1 cellular context compared by ENCODE assay signal in genomic region chr6:32954983-32955802, GRCh38.
A peak's percentile ranks its signal among the peaks of the same experiment; 100 is the strongest.
TF ChIP-seq lines count a peak whose summit lies in the region.

No MANE protein-coding gene starts in this region.

TF ChIP-seq in GM12878, 131 proteins besides CTCF, POLR2A, EP300 and RAD21:
- TF ChIP-seq ZNF592 (IDR thresholded peaks at IDR 0.05): no peak
- no peak for TF ChIP-seq KAT2A (conservative IDR thresholded peaks at IDR 0.05; ENCODE audit: control insufficient read depth, low read depth, low read length)
- peak; percentile 11; the same call in 1 of the 2 replicates for TF ChIP-seq ATF7 (IDR thresholded peaks at IDR 0.05; ENCODE audit: low read depth)
- no peak for TF ChIP-seq SMAD1 (IDR thresholded peaks at IDR 0.05; ENCODE audit: low read depth, partially characterized antibody)
- peak; percentile 68 for TF ChIP-seq IKZF1 (conservative IDR thresholded peaks at IDR 0.05)
- TF ChIP-seq, protein P1, sequence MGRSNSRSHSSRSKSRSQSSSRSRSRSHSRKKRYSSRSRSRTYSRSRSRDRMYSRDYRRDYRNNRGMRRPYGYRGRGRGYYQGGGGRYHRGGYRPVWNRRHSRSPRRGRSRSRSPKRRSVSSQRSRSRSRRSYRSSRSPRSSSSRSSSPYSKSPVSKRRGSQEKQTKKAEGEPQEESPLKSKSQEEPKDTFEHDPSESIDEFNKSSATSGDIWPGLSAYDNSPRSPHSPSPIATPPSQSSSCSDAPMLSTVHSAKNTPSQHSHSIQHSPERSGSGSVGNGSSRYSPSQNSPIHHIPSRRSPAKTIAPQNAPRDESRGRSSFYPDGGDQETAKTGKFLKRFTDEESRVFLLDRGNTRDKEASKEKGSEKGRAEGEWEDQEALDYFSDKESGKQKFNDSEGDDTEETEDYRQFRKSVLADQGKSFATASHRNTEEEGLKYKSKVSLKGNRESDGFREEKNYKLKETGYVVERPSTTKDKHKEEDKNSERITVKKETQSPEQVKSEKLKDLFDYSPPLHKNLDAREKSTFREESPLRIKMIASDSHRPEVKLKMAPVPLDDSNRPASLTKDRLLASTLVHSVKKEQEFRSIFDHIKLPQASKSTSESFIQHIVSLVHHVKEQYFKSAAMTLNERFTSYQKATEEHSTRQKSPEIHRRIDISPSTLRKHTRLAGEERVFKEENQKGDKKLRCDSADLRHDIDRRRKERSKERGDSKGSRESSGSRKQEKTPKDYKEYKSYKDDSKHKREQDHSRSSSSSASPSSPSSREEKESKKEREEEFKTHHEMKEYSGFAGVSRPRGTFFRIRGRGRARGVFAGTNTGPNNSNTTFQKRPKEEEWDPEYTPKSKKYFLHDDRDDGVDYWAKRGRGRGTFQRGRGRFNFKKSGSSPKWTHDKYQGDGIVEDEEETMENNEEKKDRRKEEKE (IDR thresholded peaks at IDR 0.05): no peak
- TF ChIP-seq PKNOX1 (IDR thresholded peaks at IDR 0.05): peak; percentile 56; the same call in 1 of the 2 replicates
- TF ChIP-seq CBX5 (IDR thresholded peaks at IDR 0.05; ENCODE audit: low read depth): 0 out of 2 replicates have a peak, but pooled peaks have one; percentile 32
- no peak for TF ChIP-seq CBFB (IDR thresholded peaks at IDR 0.05; ENCODE audit: low read depth)
- TF ChIP-seq RAD51 (IDR thresholded peaks at IDR 0.05): no peak
- no peak for TF ChIP-seq BCL11A (IDR thresholded peaks at IDR 0.05; ENCODE audit: low read depth, low read length)
- no peak for TF ChIP-seq NR2F1 (conservative IDR thresholded peaks at IDR 0.05)
- 0 out of 2 replicates have a peak, but pooled peaks have one; percentile 46 for TF ChIP-seq RCOR1 (conservative IDR thresholded peaks at IDR 0.05; ENCODE audit: low read depth, low read length)
- no peak for TF ChIP-seq REST (IDR thresholded peaks at IDR 0.05; ENCODE audit: low read depth, low read length)
- TF ChIP-seq CHD4 (IDR thresholded peaks at IDR 0.05): no peak
- peak; percentile 60; the same call in 1 of the 2 replicates for TF ChIP-seq EED (IDR thresholded peaks at IDR 0.05; ENCODE audit: low read depth)
- peak; percentile 37; the same call in 1 of the 2 replicates for TF ChIP-seq SMC3 (IDR thresholded peaks at IDR 0.05; ENCODE audit: borderline replicate concordance, low read length)
- no peak for TF ChIP-seq CHD2 (IDR thresholded peaks at IDR 0.05; ENCODE audit: borderline replicate concordance, low read depth, low read length)
- peak; percentile 42 to 43; a peak in 2 of 4 replicates for TF ChIP-seq IKZF2 (IDR thresholded peaks at IDR 0.05)
- TF ChIP-seq MTA3 (IDR thresholded peaks at IDR 0.05; ENCODE audit: borderline replicate concordance, low read length): no peak
- TF ChIP-seq, protein P2, sequence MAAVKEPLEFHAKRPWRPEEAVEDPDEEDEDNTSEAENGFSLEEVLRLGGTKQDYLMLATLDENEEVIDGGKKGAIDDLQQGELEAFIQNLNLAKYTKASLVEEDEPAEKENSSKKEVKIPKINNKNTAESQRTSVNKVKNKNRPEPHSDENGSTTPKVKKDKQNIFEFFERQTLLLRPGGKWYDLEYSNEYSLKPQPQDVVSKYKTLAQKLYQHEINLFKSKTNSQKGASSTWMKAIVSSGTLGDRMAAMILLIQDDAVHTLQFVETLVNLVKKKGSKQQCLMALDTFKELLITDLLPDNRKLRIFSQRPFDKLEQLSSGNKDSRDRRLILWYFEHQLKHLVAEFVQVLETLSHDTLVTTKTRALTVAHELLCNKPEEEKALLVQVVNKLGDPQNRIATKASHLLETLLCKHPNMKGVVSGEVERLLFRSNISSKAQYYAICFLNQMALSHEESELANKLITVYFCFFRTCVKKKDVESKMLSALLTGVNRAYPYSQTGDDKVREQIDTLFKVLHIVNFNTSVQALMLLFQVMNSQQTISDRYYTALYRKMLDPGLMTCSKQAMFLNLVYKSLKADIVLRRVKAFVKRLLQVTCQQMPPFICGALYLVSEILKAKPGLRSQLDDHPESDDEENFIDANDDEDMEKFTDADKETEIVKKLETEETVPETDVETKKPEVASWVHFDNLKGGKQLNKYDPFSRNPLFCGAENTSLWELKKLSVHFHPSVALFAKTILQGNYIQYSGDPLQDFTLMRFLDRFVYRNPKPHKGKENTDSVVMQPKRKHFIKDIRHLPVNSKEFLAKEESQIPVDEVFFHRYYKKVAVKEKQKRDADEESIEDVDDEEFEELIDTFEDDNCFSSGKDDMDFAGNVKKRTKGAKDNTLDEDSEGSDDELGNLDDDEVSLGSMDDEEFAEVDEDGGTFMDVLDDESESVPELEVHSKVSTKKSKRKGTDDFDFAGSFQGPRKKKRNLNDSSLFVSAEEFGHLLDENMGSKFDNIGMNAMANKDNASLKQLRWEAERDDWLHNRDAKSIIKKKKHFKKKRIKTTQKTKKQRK (IDR thresholded peaks at IDR 0.05; ENCODE audit: low read depth, low read length): no peak
- TF ChIP-seq HCFC1 (IDR thresholded peaks at IDR 0.05; ENCODE audit: low read length): no peak
- TF ChIP-seq NFIC (IDR thresholded peaks at IDR 0.05; ENCODE audit: low read depth, low read length): peak; percentile 44; the same call in 1 of the 2 replicates
- peak; percentile 62 for TF ChIP-seq SMARCA5 (IDR thresholded peaks at IDR 0.05)
- TF ChIP-seq ATF3 (IDR thresholded peaks at IDR 0.05; ENCODE audit: borderline replicate concordance, extremely low read depth, low read depth, low read length): no peak
- TF ChIP-seq, protein P3, sequence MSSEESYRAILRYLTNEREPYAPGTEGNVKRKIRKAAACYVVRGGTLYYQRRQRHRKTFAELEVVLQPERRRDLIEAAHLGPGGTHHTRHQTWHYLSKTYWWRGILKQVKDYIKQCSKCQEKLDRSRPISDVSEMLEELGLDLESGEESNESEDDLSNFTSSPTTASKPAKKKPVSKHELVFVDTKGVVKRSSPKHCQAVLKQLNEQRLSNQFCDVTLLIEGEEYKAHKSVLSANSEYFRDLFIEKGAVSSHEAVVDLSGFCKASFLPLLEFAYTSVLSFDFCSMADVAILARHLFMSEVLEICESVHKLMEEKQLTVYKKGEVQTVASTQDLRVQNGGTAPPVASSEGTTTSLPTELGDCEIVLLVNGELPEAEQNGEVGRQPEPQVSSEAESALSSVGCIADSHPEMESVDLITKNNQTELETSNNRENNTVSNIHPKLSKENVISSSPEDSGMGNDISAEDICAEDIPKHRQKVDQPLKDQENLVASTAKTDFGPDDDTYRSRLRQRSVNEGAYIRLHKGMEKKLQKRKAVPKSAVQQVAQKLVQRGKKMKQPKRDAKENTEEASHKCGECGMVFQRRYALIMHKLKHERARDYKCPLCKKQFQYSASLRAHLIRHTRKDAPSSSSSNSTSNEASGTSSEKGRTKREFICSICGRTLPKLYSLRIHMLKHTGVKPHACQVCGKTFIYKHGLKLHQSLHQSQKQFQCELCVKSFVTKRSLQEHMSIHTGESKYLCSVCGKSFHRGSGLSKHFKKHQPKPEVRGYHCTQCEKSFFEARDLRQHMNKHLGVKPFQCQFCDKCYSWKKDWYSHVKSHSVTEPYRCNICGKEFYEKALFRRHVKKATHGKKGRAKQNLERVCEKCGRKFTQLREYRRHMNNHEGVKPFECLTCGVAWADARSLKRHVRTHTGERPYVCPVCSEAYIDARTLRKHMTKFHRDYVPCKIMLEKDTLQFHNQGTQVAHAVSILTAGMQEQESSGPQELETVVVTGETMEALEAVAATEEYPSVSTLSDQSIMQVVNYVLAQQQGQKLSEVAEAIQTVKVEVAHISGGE (CRISPR knock-in tag; IDR thresholded peaks at IDR 0.05): no peak
- TF ChIP-seq IRF4 (IDR thresholded peaks at IDR 0.05; ENCODE audit: low read depth, low read length): no peak
- TF ChIP-seq MEF2B (IDR thresholded peaks at IDR 0.05; ENCODE audit: partially characterized antibody, poor library complexity, severe bottlenecking): no peak
- no peak for TF ChIP-seq TAF1 (IDR thresholded peaks at IDR 0.05; ENCODE audit: borderline replicate concordance, low read depth, low read length)
- TF ChIP-seq ZNF622 (IDR thresholded peaks at IDR 0.05): no peak
- no peak for TF ChIP-seq YY1 (IDR thresholded peaks at IDR 0.05; ENCODE audit: low read depth, low read length)
- peak; percentile 28; the same call in 1 of the 2 replicates for TF ChIP-seq RUNX3 (IDR thresholded peaks at IDR 0.05; ENCODE audit: low read length)
